9 cellular contexts compared by ENCODE assay signal in the genomic region with DNA sequence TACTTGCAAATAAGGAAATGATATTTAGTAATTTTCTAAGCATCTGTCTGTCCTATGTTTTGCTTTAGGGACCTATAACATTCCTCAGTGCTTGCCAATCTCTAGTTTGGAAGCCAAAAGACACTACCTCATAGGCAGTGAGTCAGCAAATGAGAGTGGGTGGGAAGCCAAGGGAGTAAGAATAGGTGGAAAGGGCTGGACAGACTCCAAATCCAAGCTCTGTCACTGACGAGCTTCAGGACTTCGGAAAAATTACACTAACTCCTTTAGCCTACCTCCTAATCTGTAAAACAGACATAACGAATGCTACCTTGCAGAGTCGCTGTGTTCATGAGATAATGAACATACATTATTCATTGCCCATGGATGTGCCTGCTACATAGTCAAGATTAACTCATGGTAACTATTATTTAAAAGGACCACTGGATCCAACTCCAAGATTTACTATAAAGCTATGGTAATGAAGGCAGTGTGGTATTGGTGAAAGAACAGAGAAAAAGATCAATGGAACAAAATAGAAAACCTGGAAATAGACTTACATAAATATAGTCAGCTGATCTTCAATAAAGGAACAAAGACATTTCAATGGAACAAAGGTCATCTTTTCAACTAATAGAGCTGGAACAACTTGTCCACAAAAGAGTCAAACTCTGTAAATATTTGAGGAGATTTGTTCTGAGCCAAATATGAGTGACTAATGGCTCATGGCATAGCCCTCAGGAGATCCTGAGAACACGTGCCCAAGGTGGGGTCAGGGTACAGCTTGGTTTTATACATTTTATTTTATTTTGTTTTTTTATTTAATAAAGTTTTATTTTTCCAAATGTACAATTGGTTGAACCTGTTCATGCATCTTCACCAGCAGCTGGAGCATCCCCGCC.
DNase-seq lines count a peak whose midpoint lies in the region; ATAC-seq and TF ChIP-seq lines count a peak whose summit lies in the region.
"Had no signal": no experiment of that assay in that cellular context is flagged by ENCODE, and none has a peak within 500 bp of the region (broad histone marks: within the 10 kb centered on the region; RNA-seq: fewer than 3 reads in every experiment).

No MANE protein-coding gene starts in this region.

- H3K4me1 ChIP-seq in rectal smooth muscle tissue (ENCODE audit: control insufficient read depth, insufficient read depth, low read length) = peaks cover 26% of the 10 kb centered on the region

- H3K27me3 Mint-ChIP-seq in activated naive CD4-positive, alpha-beta T cell treated with anti-CD3 and anti-CD28 coated beads, Interleukin-2, amount 10 ng/mL, durations not matched to agents 7 days and 5 days = peaks cover 80% of the 10 kb centered on the region

- H3K4me3 ChIP-seq in foreskin fibroblast (ENCODE audit: low read depth in 1 of 2, low read length in 2 of 2) (no peak overlapping the region), rectal smooth muscle tissue (ENCODE audit: low read length) (no peak overlapping the region)

- no peaks in the 10 kb centered on the region for H3K36me3 Mint-ChIP-seq in activated naive CD4-positive, alpha-beta T cell treated with anti-CD3 and anti-CD28 coated beads, Interleukin-2, amount 10 ng/mL, durations not matched to agents 7 days and 5 days
- no peaks in the 10 kb centered on the region for H3K36me3 Mint-ChIP-seq in stimulated activated effector memory CD8-positive, alpha-beta T cell treated with anti-CD3 and anti-CD28 coated beads, Interleukin-12 subunit alpha, Interleukin-12 subunit beta, amount 100 ng/mL, for 72 hours

- no peaks in the 10 kb centered on the region for H3K36me3 ChIP-seq in rectal smooth muscle tissue (ENCODE audit: control insufficient read depth, insufficient read depth, low read length)

- ATAC-seq in HG03457 (IDR thresholded peaks at IDR 0.05; ENCODE audit: unreplicated experiment) (no peak), HG03045 (IDR thresholded peaks at IDR 0.05; ENCODE audit: unreplicated experiment) (no peak)
- no peak for ATAC-seq in stimulated activated effector memory CD8-positive, alpha-beta T cell treated with anti-CD3 and anti-CD28 coated beads, Interleukin-12 subunit alpha, Interleukin-12 subunit beta, amount 100 ng/mL, for 72 hours

- H3K9me3 Mint-ChIP-seq in activated naive CD4-positive, alpha-beta T cell treated with anti-CD3 and anti-CD28 coated beads, Interleukin-2, amount 10 ng/mL, durations not matched to agents 7 days and 5 days = peaks cover 2% of the 10 kb centered on the region
- no peaks in the 10 kb centered on the region for H3K9me3 Mint-ChIP-seq in stimulated activated effector memory CD8-positive, alpha-beta T cell treated with anti-CD3 and anti-CD28 coated beads, Interleukin-12 subunit alpha, Interleukin-12 subunit beta, amount 100 ng/mL, for 72 hours
- H3K9me3 Mint-ChIP-seq: dendritic cell treated with granulocyte-macrophage colony-stimulating factor and Interleukin-4, amounts not matched to agents 40 ng/mL and 50 ng/mL, for 4 days had no signal

- no peak overlapping the region for H3K9ac ChIP-seq in rectal smooth muscle tissue (ENCODE audit: low read length)

- peak overlapping the region; percentile 79 for H3K27ac ChIP-seq in rectal smooth muscle tissue (ENCODE audit: low read depth, low read length)

- CTCF ChIA-PET in activated naive CD4-positive, alpha-beta T cell treated with anti-CD3 and anti-CD28 coated beads, Interleukin-2, amount 10 ng/mL, durations not matched to agents 7 days and 5 days (lab: Charles Lee) = interaction anchor here (0.8 to 1.1 kb wide), 2 partner anchors 20 to 65 kb away, joined by 3 to 5 read pairs; a partner anchor contains a TSS

- no peaks in the 10 kb centered on the region for H3K27me3 ChIP-seq in rectal smooth muscle tissue (ENCODE audit: control insufficient read depth, insufficient read depth, low read length)

- no peak overlapping the region for H3K27ac Mint-ChIP-seq in activated naive CD4-positive, alpha-beta T cell treated with anti-CD3 and anti-CD28 coated beads, Interleukin-2, amount 10 ng/mL, durations not matched to agents 7 days and 5 days
- no peak overlapping the region for H3K27ac Mint-ChIP-seq in stimulated activated effector memory CD8-positive, alpha-beta T cell treated with anti-CD3 and anti-CD28 coated beads, Interleukin-12 subunit alpha, Interleukin-12 subunit beta, amount 100 ng/mL, for 72 hours
- H3K27ac Mint-ChIP-seq: dendritic cell treated with granulocyte-macrophage colony-stimulating factor and Interleukin-4, amounts not matched to agents 40 ng/mL and 50 ng/mL, for 4 days had no signal

- no peak for TF ChIP-seq CTCF in foreskin fibroblast (IDR thresholded peaks at IDR 0.05; ENCODE audit: low read depth, low read length)

- H3K4me1 Mint-ChIP-seq in activated naive CD4-positive, alpha-beta T cell treated with anti-CD3 and anti-CD28 coated beads, Interleukin-2, amount 10 ng/mL, durations not matched to agents 7 days and 5 days = peaks cover 35% of the 10 kb centered on the region
- peaks cover 22% of the 10 kb centered on the region for H3K4me1 Mint-ChIP-seq in stimulated activated effector memory CD8-positive, alpha-beta T cell treated with anti-CD3 and anti-CD28 coated beads, Interleukin-12 subunit alpha, Interleukin-12 subunit beta, amount 100 ng/mL, for 72 hours

- no peak overlapping the region for H3K4me3 Mint-ChIP-seq in activated naive CD4-positive, alpha-beta T cell treated with anti-CD3 and anti-CD28 coated beads, Interleukin-2, amount 10 ng/mL, durations not matched to agents 7 days and 5 days
- no peak overlapping the region for H3K4me3 Mint-ChIP-seq in stimulated activated effector memory CD8-positive, alpha-beta T cell treated with anti-CD3 and anti-CD28 coated beads, Interleukin-12 subunit alpha, Interleukin-12 subunit beta, amount 100 ng/mL, for 72 hours
- H3K4me3 Mint-ChIP-seq: dendritic cell treated with granulocyte-macrophage colony-stimulating factor and Interleukin-4, amounts not matched to agents 40 ng/mL and 50 ng/mL, for 4 days had no signal

- DNase-seq in ELR (ENCODE audit: low read depth) = peak; percentile 97
- DNase-seq in RKO (ENCODE audit: low spot score) = peak; percentile 91
- DNase-seq in foreskin fibroblast = peak; percentile 97
- no peak for DNase-seq in activated naive CD4-positive, alpha-beta T cell treated with anti-CD3 and anti-CD28 coated beads, Interleukin-2, amount 10 ng/mL, durations not matched to agents 7 days and 5 days
- no peak for DNase-seq in stimulated activated effector memory CD8-positive, alpha-beta T cell treated with anti-CD3 and anti-CD28 coated beads, Interleukin-12 subunit alpha, Interleukin-12 subunit beta, amount 100 ng/mL, for 72 hours (ENCODE audit: low spot score in 2 of 2)

Comparison
In these comparisons a context has a peak if more than half of its experiments do, and no peak if none do; other contexts are left out.
1. DNase-seq: peak in ELR (single experiment), RKO (single experiment) and foreskin fibroblast (2 of 2); none in activated naive CD4-positive, alpha-beta T cell treated with anti-CD3 and anti-CD28 coated beads, Interleukin-2, amount 10 ng/mL, durations not matched to agents 7 days and 5 days (single experiment) and stimulated activated effector memory CD8-positive, alpha-beta T cell treated with anti-CD3 and anti-CD28 coated beads, Interleukin-12 subunit alpha, Interleukin-12 subunit beta, amount 100 ng/mL, for 72 hours (0 of 2).